20 cellular contexts compared by ENCODE assay signal in genomic region chr9:112533660-112534059, GRCh38. TPM values are rescaled to one million over a fixed set of nuclear protein-coding genes. Genes with fewer than 3 reads are reported as not detected.
DNase-seq lines count a peak whose midpoint lies in the region; ATAC-seq, FAIRE-seq and TF ChIP-seq lines count a peak whose summit lies in the region.
"Had no signal": no experiment of that assay in that cellular context is flagged by ENCODE, and none has a peak within 500 bp of the region (broad histone marks: within the 10 kb centered on the region; RNA-seq: fewer than 3 reads in every experiment).

No MANE protein-coding gene starts in this region.

- H3K27ac Mint-ChIP-seq in HFFc6, result peak overlapping the region; percentile 27; the same call in 1 of the 2 replicates
- H3K27ac Mint-ChIP-seq: CD4-positive, alpha-beta memory T cell; GM23338 had no signal

- in situ Hi-C loops in K562 (cut with MboI), result no loop called here

- H2AFZ ChIP-seq in K562 (ENCODE audit: low read depth, low read length) (no peak overlapping the region), mesenchymal stem cell (ENCODE audit: low read depth, low read length) (no peak overlapping the region)
- H2AFZ ChIP-seq: GM23338 had no signal

- H3K4me3 ChIP-seq in K562, result no peak overlapping the region
- H3K4me3 ChIP-seq in mesenchymal stem cell (ENCODE audit: insufficient read depth in 1 of 2, low read depth in 1 of 2, low read length in 2 of 2), result no peak overlapping the region
- H3K4me3 ChIP-seq: A549, BLaER1, GM23338 had no signal

- H3K9me3 Mint-ChIP-seq in HFFc6, result no peaks in the 10 kb centered on the region
- H3K9me3 Mint-ChIP-seq: CD4-positive, alpha-beta memory T cell; GM23338 had no signal

- H2BK5ac ChIP-seq in mesenchymal stem cell (ENCODE audit: low read depth, low read length, poor library complexity, severe bottlenecking), result no peak overlapping the region

- H3K4me2 ChIP-seq in K562 (ENCODE audit: insufficient read depth, low read length), result no peak overlapping the region
- no peak overlapping the region for H3K4me2 ChIP-seq in mesenchymal stem cell (ENCODE audit: low read length, poor library complexity, severe bottlenecking)
- H3K4me2 ChIP-seq: A549, BLaER1, GM23338 had no signal

- peaks cover 53% of the 10 kb centered on the region for H3K4me1 Mint-ChIP-seq in HFFc6 (ENCODE audit: low read depth)

- peak; percentile 57 for ATAC-seq in K562
- no peak for ATAC-seq in HG02763 (IDR thresholded peaks at IDR 0.05; ENCODE audit: unreplicated experiment)
- ATAC-seq in left ventricle myocardium superior, result no peak
- ATAC-seq: A549, GM23338 had no signal

- H3K79me1 ChIP-seq in mesenchymal stem cell (replicated peaks; ENCODE audit: low read length, poor library complexity, severe bottlenecking), result peaks cover 15% of the 10 kb centered on the region

- no TSS peak for BruUV-seq in K562 (replicated peaks; lab: Mats Ljungman, UMichigan)

- peaks cover 13% of the 10 kb centered on the region for H3K36me3 Mint-ChIP-seq in HFFc6 (ENCODE audit: low read depth)
- H3K36me3 Mint-ChIP-seq: CD4-positive, alpha-beta memory T cell had no signal

- H3K4me1 ChIP-seq in K562 (replicated peaks in 1 of 2; ENCODE audit: control insufficient read depth in 2 of 2, insufficient read depth in 2 of 2, low read length in 2 of 2) (no peaks in the 10 kb centered on the region), mesenchymal stem cell (ENCODE audit: control insufficient read depth, insufficient read depth, low read depth, low read length) (no peaks in the 10 kb centered on the region)

- no peak for TF ChIP-seq POLR2A in K562 (conservative IDR thresholded peaks at IDR 0.05)

- no peak overlapping the region for H2BK120ac ChIP-seq in mesenchymal stem cell (ENCODE audit: low read depth, low read length)

- no peak for TF ChIP-seq RAD21 in K562 (CRISPR knock-in tag; conservative IDR thresholded peaks at IDR 0.05 in 1 of 2, IDR thresholded peaks at IDR 0.05 in 1 of 2)

- no peak overlapping the region for H3K23ac ChIP-seq in mesenchymal stem cell (ENCODE audit: low read length in 2 of 2)

- intact Hi-C loops in K562 (cut with micrococcal nuclease), result no loop called here
- intact Hi-C loops in left ventricle myocardium superior (cut with micrococcal nuclease), result no loop called here

- WGBS in K562 (ENCODE audit: insufficient coverage, low coverage, missing lambda C conversion rate), result 63% methylated on average over 3 of the region's 3 CpGs
- WGBS in mesenchymal stem cell, result 63% methylated on average over 2 of the region's 3 CpGs

- H3K9ac ChIP-seq in K562 (ENCODE audit: insufficient read depth in 1 of 2, low read depth in 2 of 2, low read length in 2 of 2), result no peak overlapping the region
- H3K9ac ChIP-seq in mesenchymal stem cell (ENCODE audit: low read length), result no peak overlapping the region
- H3K9ac ChIP-seq: BLaER1 had no signal

- FAIRE-seq in K562 (lab: Jason Lieb, UNC) (no peak), RCC 7860 (lab: Jason Lieb, UNC) (no peak)
- FAIRE-seq: A549, GM12892, GM18507 had no signal

- H3K27me3 Mint-ChIP-seq in HFFc6 (ENCODE audit: insufficient read depth), result no peaks in the 10 kb centered on the region; the same call in 1 of the 2 replicates
- H3K27me3 Mint-ChIP-seq: CD4-positive, alpha-beta memory T cell had no signal

- H3K4ac ChIP-seq in mesenchymal stem cell (ENCODE audit: low read depth in 1 of 2, low read length in 2 of 2), result no peak overlapping the region

- H4K91ac ChIP-seq in mesenchymal stem cell (ENCODE audit: low read length), result no peak overlapping the region

- H3K36me3 ChIP-seq in K562 (ENCODE audit: control insufficient read depth, insufficient read depth, low read length) (no peaks in the 10 kb centered on the region), mesenchymal stem cell (ENCODE audit: control insufficient read depth in 1 of 2, insufficient read depth in 2 of 2, low read depth in 1 of 2, low read length in 2 of 2) (peaks cover 0 to 2% of the 10 kb centered on the region in 2 experiments)

- no peak overlapping the region for H2BK12ac ChIP-seq in mesenchymal stem cell (ENCODE audit: low read length in 2 of 2)

- TF ChIP-seq CTCF in HFFc6 (IDR thresholded peaks at IDR 0.05) (no peak), K562 (IDR thresholded peaks at IDR 0.05 in 2 of 3, conservative IDR thresholded peaks at IDR 0.05 in 1 of 3; ENCODE audit: insufficient read depth in 2 of 3, low read depth in 1 of 3, low read length in 3 of 3) (no peak)

- H3K27me3 ChIP-seq in K562 (ENCODE audit: control insufficient read depth in 2 of 2, insufficient read depth in 2 of 2, low read length in 2 of 2), result no peaks in the 10 kb centered on the region
- H3K27me3 ChIP-seq in mesenchymal stem cell (ENCODE audit: control insufficient read depth in 1 of 2, insufficient read depth in 1 of 2, low read length in 2 of 2), result no peaks in the 10 kb centered on the region
- H3K27me3 ChIP-seq: BLaER1 had no signal

- peak overlapping the region; percentile 69 for H2AK5ac ChIP-seq in mesenchymal stem cell (ENCODE audit: low read length, severe bottlenecking)

- H3K18ac ChIP-seq in mesenchymal stem cell (ENCODE audit: low read depth in 1 of 2, low read length in 2 of 2), result no peak overlapping the region

- TF ChIP-seq EP300 in K562 (IDR thresholded peaks at IDR 0.05; ENCODE audit: low read length), result no peak

- POLR2A ChIA-PET in K562 (lab: Yijun Ruan, JAX), result interaction anchor here (0.6 to 1.0 kb wide), 3 partner anchors 11 to 16 kb away, joined by 3 to 5 read pairs (median 3); no protein-coding TSS in a partner anchor

- H3K9me3 ChIP-seq in K562 (replicated peaks; ENCODE audit: control insufficient read depth, insufficient read depth, low read depth, low read length) (no peaks in the 10 kb centered on the region), mesenchymal stem cell (ENCODE audit: control insufficient read depth, low read length) (no peaks in the 10 kb centered on the region)
- H3K9me3 ChIP-seq: A549 had no signal

- no peak overlapping the region for H4K8ac ChIP-seq in mesenchymal stem cell (ENCODE audit: low read length)

- H3K14ac ChIP-seq in mesenchymal stem cell (ENCODE audit: low read length in 2 of 2), result no peak overlapping the region

- DNase-seq in NCI-H82 (lab: John Stamatoyannopoulos, UW) (peak; percentile 66), NCI-H82 treated with DMSO at 0.1 percent for 48 hours (lab: John Stamatoyannopoulos, UW; ENCODE audit: unreplicated experiment) (no peak), HFFc6 (no peak), K562 (ENCODE audit: extremely low read depth in 1 of 4, low spot score in 3 of 4) (no peak), mesenchymal stem cell (no peak), RCC 7860 (ENCODE audit: low spot score) (no peak), left ventricle myocardium superior (no peak)
- DNase-seq: CD4-positive, alpha-beta memory T cell; DMS153; DMS79; GDM1; HCEC 1CT had no signal

- no peak overlapping the region for H3K27ac ChIP-seq in K562 (ENCODE audit: extremely low read depth, low read depth, low read length)
- no peak overlapping the region for H3K27ac ChIP-seq in mesenchymal stem cell (ENCODE audit: low read length, poor library complexity, severe bottlenecking)
- H3K27ac ChIP-seq: 22Rv1, A549, BLaER1 had no signal

- H3K79me2 ChIP-seq in K562 (ENCODE audit: control insufficient read depth, insufficient read depth, low read length), result peaks cover 29% of the 10 kb centered on the region

- no peak overlapping the region for H2BK15ac ChIP-seq in mesenchymal stem cell (ENCODE audit: low read depth, poor library complexity, severe bottlenecking)

- CTCF ChIA-PET in K562 (lab: Yijun Ruan, JAX; ENCODE audit: low intra/inter-chr PET ratio), result no interaction called here

- no peaks in the 10 kb centered on the region for H3K9me1 ChIP-seq in K562 (ENCODE audit: control insufficient read depth, insufficient read depth, low read length)

- H3K4me3 Mint-ChIP-seq in HFFc6, result no peak overlapping the region
- H3K4me3 Mint-ChIP-seq: CD14-positive monocyte; CD4-positive, alpha-beta memory T cell; GM23338 had no signal

- no peaks in the 10 kb centered on the region for H4K20me1 ChIP-seq in K562 (replicated peaks; ENCODE audit: control insufficient read depth, insufficient read depth, low read length)

TF ChIP-seq in K562, 482 proteins besides CTCF, POLR2A, EP300 and RAD21:
- no peak for TF ChIP-seq ZNF23 (CRISPR knock-in tag; IDR thresholded peaks at IDR 0.05)
- TF ChIP-seq ZNF586 (CRISPR knock-in tag; conservative IDR thresholded peaks at IDR 0.05), result no peak
- 0 out of 4 replicates have a peak, but pooled peaks have one; percentile 20 to 23 for TF ChIP-seq KDM1A (IDR thresholded peaks at IDR 0.05)

RNA-seq across cellular contexts. Expression of gene KIAA1958, which starts 47.0 kb away (rescaled TPM):
- 1 to 10 TPM; 3.5 to 9.7 (median 4.5) TPM for total RNA-seq in HFFc6 (2021; fragmentation: NEBNext Ultra II Directional; extraction: Animal tissue kit (Norgen Biotek cat#: 25700))
- total RNA-seq in K562 (2011; cell fraction: chromatin; rRNA removed; ENCODE audit: low replicate concordance), result 49.8 and 66.2 TPM in 2 replicates
- 22.5 and 29.5 TPM in 2 replicates for total RNA-seq in K562 (2011; cell fraction: nucleolus; rRNA removed)
- total RNA-seq in K562 (2011; cell fraction: nucleoplasm; rRNA removed), result 30.6 and 35.2 TPM in 2 replicates
- total RNA-seq in K562 (2014; rRNA removed) (5.8 and 5.9 TPM in 2 replicates), K562 (2014; rRNA removed; fragmentation: Illumina TruSeq; extraction: Trizol) (10.2 and 10.8 TPM in 2 replicates), K562 (2015; rRNA removed; fragmentation: Illumina TruSeq; extraction: Trizol) (10.1 TPM in 2 replicates), K562 (2021) (14.4 and 16.0 TPM in 2 replicates), left ventricle myocardium superior (4.9 TPM)
- polyA plus RNA-seq in K562 (2011; rRNA removed) (10.5 and 13.2 TPM in 2 replicates), K562 (2014; fragmentation: Illumina TruSeq; extraction: Trizol) (11.6 and 12.8 TPM in 2 replicates), K562 (2014; fragmentation: Nextera tagmentation; extraction: Ambion mirVana) (1 to 10 TPM; 1.1 to 2.6 TPM), K562 (2014; rRNA removed) (5.2 and 5.9 TPM in 2 replicates)
- 8.3 and 14.3 TPM in 2 replicates for polyA plus RNA-seq in K562 (2011; cell fraction: cytosol; rRNA removed)
- 17.4 and 19.9 TPM in 2 replicates for polyA plus RNA-seq in K562 (2011; cell fraction: nucleus; rRNA removed)
- polyA plus RNA-seq in K562 (2012), result 5.3 and 6.2 TPM in 2 replicates
- 52.8 and 56.9 TPM in 2 replicates for polyA minus RNA-seq in K562 (2011; rRNA and poly(A)+ RNA removed)
- 33.8 and 39.5 TPM in 2 replicates for polyA minus RNA-seq in K562 (2011; cell fraction: cytosol; rRNA and poly(A)+ RNA removed)
- polyA minus RNA-seq in K562 (2011; cell fraction: nucleus; rRNA and poly(A)+ RNA removed), result 24.6 and 45.3 TPM in 2 replicates
- polyA plus RNA-seq in mesenchymal stem cell (2013, experiment 1 of 2), result 1.2 TPM
- 1.1 TPM for polyA plus RNA-seq in mesenchymal stem cell (2013, experiment 2 of 2)
